In the genomic region with DNA sequence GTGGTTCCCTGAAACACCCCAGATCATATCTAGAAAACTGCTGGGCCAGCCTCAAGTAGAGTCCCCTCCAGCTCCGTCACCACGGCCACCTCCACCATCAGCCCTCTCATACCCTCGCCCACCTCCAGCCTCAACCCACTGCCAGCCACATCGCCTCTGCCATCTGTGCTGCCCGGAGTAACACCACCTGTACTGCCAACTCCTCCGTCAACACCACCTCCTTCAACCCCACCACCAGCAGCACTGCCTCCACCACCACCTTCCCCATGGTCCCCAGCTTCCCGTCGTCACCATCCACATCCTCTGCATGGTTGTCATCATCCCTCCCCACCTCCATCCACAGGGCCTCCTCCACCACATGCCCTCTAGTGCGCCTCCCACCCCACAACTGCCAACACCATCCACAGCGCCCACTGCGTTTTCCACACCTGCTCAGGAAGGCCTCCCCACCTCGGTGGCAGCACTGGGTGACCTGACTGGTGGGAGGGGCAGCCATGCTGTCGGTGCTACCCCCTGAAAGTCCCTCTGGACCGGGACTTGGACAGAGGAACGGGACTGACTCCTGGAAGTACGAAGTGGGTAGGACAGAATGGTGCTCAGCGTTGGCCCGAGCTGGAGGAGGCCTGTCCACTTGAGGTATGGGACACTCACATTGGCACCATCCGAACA, we compare ENCODE assay signal across 10 cellular contexts. TPM values are rescaled to one million over a fixed set of nuclear protein-coding genes. Genes with fewer than 3 reads are reported as not detected.
DNase-seq lines count a peak whose midpoint lies in the region; ATAC-seq and TF ChIP-seq lines count a peak whose summit lies in the region.
"Had no signal": no experiment of that assay in that cellular context is flagged by ENCODE, and none has a peak within 500 bp of the region (broad histone marks: within the 10 kb centered on the region; RNA-seq: fewer than 3 reads in every experiment).

No MANE protein-coding gene starts in this region.

- CTCF ChIA-PET in activated CD4-positive, alpha-beta memory T cell treated with anti-CD3 and anti-CD28 coated beads, Interleukin-2, amount 10 ng/mL, durations not matched to agents 7 days and 5 days (lab: Charles Lee): interaction anchor here (0.6 kb wide), 1 partner anchor 134 kb away, joined by 3 read pairs; no protein-coding TSS in a partner anchor

- DNase-seq in activated CD4-positive, alpha-beta memory T cell treated with anti-CD3 and anti-CD28 coated beads, Interleukin-2, amount 10 ng/mL, durations not matched to agents 7 days and 5 days: peak; percentile 13
- DNase-seq in fibroblast of villous mesenchyme (ENCODE audit: low read depth): no peak
- DNase-seq in posterior vena cava (ENCODE audit: low spot score): peak; percentile 66
- DNase-seq in NCI-H1436 treated with DMSO at 0.1 percent for 48 hours (lab: John Stamatoyannopoulos, UW): no peak
- DNase-seq in SKM-1 treated with dmso at 0.1 percent for 144 hours (lab: John Stamatoyannopoulos, UW; ENCODE audit: unreplicated experiment): no peak
- DNase-seq: KG1 had no signal

- no peak overlapping the region for H3K4me3 Mint-ChIP-seq in activated CD4-positive, alpha-beta memory T cell treated with anti-CD3 and anti-CD28 coated beads, Interleukin-2, amount 10 ng/mL, durations not matched to agents 7 days and 5 days

- H3K36me3 Mint-ChIP-seq in activated CD4-positive, alpha-beta memory T cell treated with anti-CD3 and anti-CD28 coated beads, Interleukin-2, amount 10 ng/mL, durations not matched to agents 7 days and 5 days (ENCODE audit: low read depth): no peaks in the 10 kb centered on the region

- no peak overlapping the region for H3K9ac ChIP-seq in BLaER1

- POLR2A ChIA-PET in activated CD4-positive, alpha-beta memory T cell treated with anti-CD3 and anti-CD28 coated beads, Interleukin-2, amount 10 ng/mL, durations not matched to agents 7 days and 5 days (lab: Charles Lee): no interaction called here

- H3K27me3 ChIP-seq in BLaER1: peaks cover 51% of the 10 kb centered on the region

- H4K20me1 ChIP-seq in BLaER1: peaks cover 16% of the 10 kb centered on the region

- peak overlapping the region; percentile 99; the same call in 1 of the 2 replicates for H3K4me2 ChIP-seq in BLaER1

- H3K4me1 ChIP-seq in BLaER1: peaks cover 47% of the 10 kb centered on the region

- 0 out of 2 replicates have a peak, but pooled peaks cover 6% of the 10 kb centered on the region for H3K36me3 ChIP-seq in BLaER1
- H3K36me3 ChIP-seq: neutrophil had no signal

- H3K9me3 Mint-ChIP-seq in activated CD4-positive, alpha-beta memory T cell treated with anti-CD3 and anti-CD28 coated beads, Interleukin-2, amount 10 ng/mL, durations not matched to agents 7 days and 5 days: peaks cover 8% of the 10 kb centered on the region

- ATAC-seq in HG03196 (IDR thresholded peaks at IDR 0.05; ENCODE audit: unreplicated experiment) (no peak), HG03439 (IDR thresholded peaks at IDR 0.05; ENCODE audit: unreplicated experiment) (no peak)

- peaks cover 25% of the 10 kb centered on the region for H3K9me3 ChIP-seq in BLaER1

- no peak overlapping the region for H3K27ac Mint-ChIP-seq in activated CD4-positive, alpha-beta memory T cell treated with anti-CD3 and anti-CD28 coated beads, Interleukin-2, amount 10 ng/mL, durations not matched to agents 7 days and 5 days

- TF ChIP-seq CTCF in fibroblast of villous mesenchyme (IDR thresholded peaks at IDR 0.05; ENCODE audit: insufficient read depth, low read depth, low read length): no peak

- peaks cover 26% of the 10 kb centered on the region for H3K27me3 Mint-ChIP-seq in activated CD4-positive, alpha-beta memory T cell treated with anti-CD3 and anti-CD28 coated beads, Interleukin-2, amount 10 ng/mL, durations not matched to agents 7 days and 5 days

- intact Hi-C loops in posterior vena cava (cut with DNase I): loop anchor here in 1 of 2 donors (5.0 kb wide), 1 partner anchor 83 kb away; no protein-coding TSS in a partner anchor

- peaks cover 7% of the 10 kb centered on the region for H3K4me1 Mint-ChIP-seq in activated CD4-positive, alpha-beta memory T cell treated with anti-CD3 and anti-CD28 coated beads, Interleukin-2, amount 10 ng/mL, durations not matched to agents 7 days and 5 days

- H3K4me3 ChIP-seq in BLaER1 (no peak overlapping the region), fibroblast of villous mesenchyme (ENCODE audit: low read depth, low read length) (peak overlapping the region; percentile 53)

- H3K27ac ChIP-seq in BLaER1: no peak overlapping the region
- H3K27ac ChIP-seq: neutrophil had no signal

RNA-seq across cellular contexts. Expression of gene SNED1, which starts 1.6 kb away (rescaled TPM):
- 10 to 100 TPM; 32.6 to 34.3 TPM for total RNA-seq in activated CD4-positive, alpha-beta memory T cell treated with anti-CD3 and anti-CD28 coated beads, Interleukin-2, amount 10 ng/mL, durations not matched to agents 7 days and 5 days
- total RNA-seq in fibroblast of villous mesenchyme (5.5 and 6.5 TPM in 2 replicates), posterior vena cava (10 to 100 TPM; 39.7 to 62.7 TPM)

Comparison
In these comparisons a context has a peak if more than half of its experiments do, and no peak if none do; other contexts are left out.
1. DNase-seq: peak in activated CD4-positive, alpha-beta memory T cell treated with anti-CD3 and anti-CD28 coated beads, Interleukin-2, amount 10 ng/mL, durations not matched to agents 7 days and 5 days (single experiment) and posterior vena cava (single experiment); none in fibroblast of villous mesenchyme (single experiment), NCI-H1436 treated with DMSO at 0.1 percent for 48 hours (single experiment) and SKM-1 treated with dmso at 0.1 percent for 144 hours (single experiment).